ENCODE assay signal across 19 cellular contexts in genomic region chr7:74197449-74198108, GRCh38. TPM values are rescaled to one million over a fixed set of nuclear protein-coding genes. Genes with fewer than 3 reads are reported as not detected.
DNase-seq lines count a peak whose midpoint lies in the region; ATAC-seq and TF ChIP-seq lines count a peak whose summit lies in the region.
"Had no signal": no experiment of that assay in that cellular context is flagged by ENCODE, and none has a peak within 500 bp of the region (broad histone marks: within the 10 kb centered on the region; RNA-seq: fewer than 3 reads in every experiment).

No MANE protein-coding gene starts in this region.

- H3K4me3 Mint-ChIP-seq in stimulated activated naive CD8-positive, alpha-beta T cell treated with anti-CD3 and anti-CD28 coated beads, Interleukin-15, Interleukin-2, amounts not matched to agents 100 ng/mL and 50 ng/mL, for 24 hours = no peak overlapping the region
- H3K4me3 Mint-ChIP-seq in T-helper 17 cell = peak overlapping the region; percentile 58
- H3K4me3 Mint-ChIP-seq: activated B cell treated with CpG ODN at 0.5 μM for 24 hours, neural progenitor cell had no signal

- H3F3A ChIP-seq in smooth muscle cell (ENCODE audit: low read depth) = peaks cover 12% of the 10 kb centered on the region

- no peak for ATAC-seq in stimulated activated naive CD8-positive, alpha-beta T cell treated with anti-CD3 and anti-CD28 coated beads, Interleukin-15, Interleukin-2, amounts not matched to agents 100 U/mL and 50 U/mL, for 24 hours
- ATAC-seq in T-helper 17 cell (peak; percentile 12), HG02678 (IDR thresholded peaks at IDR 0.05; ENCODE audit: unreplicated experiment) (no peak)

- no peaks in the 10 kb centered on the region for H3K27me3 ChIP-seq in smooth muscle cell (ENCODE audit: low read depth)
- H3K27me3 ChIP-seq: ascending aorta, neural progenitor cell had no signal

- WGBS in mesodermal cell (ENCODE audit: insufficient coverage in 2 of 2), 2 experiments = 98 to 100% methylated on average over 1 to 7 of the region's 9 CpGs
- WGBS in smooth muscle cell (ENCODE audit: low lambda C conversion rate) = over 99% methylated on average over 9 of the region's 9 CpGs

- H3K4me1 Mint-ChIP-seq in stimulated activated naive CD8-positive, alpha-beta T cell treated with anti-CD3 and anti-CD28 coated beads, Interleukin-15, Interleukin-2, amounts not matched to agents 100 ng/mL and 50 ng/mL, for 24 hours (ENCODE audit: low read depth) = peaks cover 22% of the 10 kb centered on the region
- peaks cover 6% of the 10 kb centered on the region for H3K4me1 Mint-ChIP-seq in T-helper 17 cell
- H3K4me1 Mint-ChIP-seq: activated B cell treated with CpG ODN at 0.5 μM for 24 hours, neural progenitor cell had no signal

- peaks cover 46% of the 10 kb centered on the region for H3K36me3 Mint-ChIP-seq in stimulated activated naive CD8-positive, alpha-beta T cell treated with anti-CD3 and anti-CD28 coated beads, Interleukin-15, Interleukin-2, amounts not matched to agents 100 ng/mL and 50 ng/mL, for 24 hours (ENCODE audit: low read depth)
- H3K36me3 Mint-ChIP-seq in T-helper 17 cell (ENCODE audit: low read depth) = peaks cover 4% of the 10 kb centered on the region

- TF ChIP-seq CTCF in smooth muscle cell (IDR thresholded peaks at IDR 0.05; ENCODE audit: borderline replicate concordance, insufficient read depth, poor library complexity, severe bottlenecking) = no peak

- H3K79me2 ChIP-seq in smooth muscle cell (ENCODE audit: low read depth) = peaks cover 3% of the 10 kb centered on the region

- peak overlapping the region; percentile 45 for H3K27ac Mint-ChIP-seq in stimulated activated naive CD8-positive, alpha-beta T cell treated with anti-CD3 and anti-CD28 coated beads, Interleukin-15, Interleukin-2, amounts not matched to agents 100 ng/mL and 50 ng/mL, for 24 hours
- H3K27ac Mint-ChIP-seq in T-helper 17 cell = peak overlapping the region; percentile 78
- H3K27ac Mint-ChIP-seq: activated B cell treated with CpG ODN at 0.5 μM for 24 hours, neural progenitor cell had no signal

- H4K20me1 ChIP-seq in smooth muscle cell (ENCODE audit: low read depth) = peaks cover 59% of the 10 kb centered on the region

- peaks cover 5% of the 10 kb centered on the region for H3K4me1 ChIP-seq in mesodermal cell (ENCODE audit: control insufficient read depth, insufficient read depth, low read length, poor library complexity, severe bottlenecking)
- H3K4me1 ChIP-seq in smooth muscle cell (ENCODE audit: low read depth) = no peaks in the 10 kb centered on the region
- H3K4me1 ChIP-seq: ascending aorta, neural progenitor cell had no signal

- H3K9me3 Mint-ChIP-seq in stimulated activated naive CD8-positive, alpha-beta T cell treated with anti-CD3 and anti-CD28 coated beads, Interleukin-15, Interleukin-2, amounts not matched to agents 100 ng/mL and 50 ng/mL, for 24 hours = no peaks in the 10 kb centered on the region
- H3K9me3 Mint-ChIP-seq: activated B cell treated with CpG ODN at 0.5 μM for 24 hours, neural progenitor cell had no signal

- H2AFZ ChIP-seq in smooth muscle cell (ENCODE audit: low read depth) = no peak overlapping the region
- H2AFZ ChIP-seq: neural progenitor cell had no signal

- no peaks in the 10 kb centered on the region for H3K9me3 ChIP-seq in T-helper 17 cell (ENCODE audit: control insufficient read depth, low read length, poor library complexity, severe bottlenecking)
- H3K9me3 ChIP-seq in mesodermal cell (ENCODE audit: control insufficient read depth, low read length) = no peaks in the 10 kb centered on the region
- H3K9me3 ChIP-seq in smooth muscle cell (replicated peaks; ENCODE audit: low read depth) = no peaks in the 10 kb centered on the region
- H3K9me3 ChIP-seq: ascending aorta had no signal

- no peak overlapping the region for H3K4me2 ChIP-seq in smooth muscle cell
- H3K4me2 ChIP-seq: neural progenitor cell had no signal

- H3K27me3 Mint-ChIP-seq in stimulated activated naive CD8-positive, alpha-beta T cell treated with anti-CD3 and anti-CD28 coated beads, Interleukin-15, Interleukin-2, amounts not matched to agents 100 ng/mL and 50 ng/mL, for 24 hours = no peaks in the 10 kb centered on the region
- H3K27me3 Mint-ChIP-seq in T-helper 17 cell = no peaks in the 10 kb centered on the region
- H3K27me3 Mint-ChIP-seq: activated B cell treated with CpG ODN at 0.5 μM for 24 hours had no signal

- DNase-seq in stimulated activated naive CD8-positive, alpha-beta T cell treated with anti-CD3 and anti-CD28 coated beads, Interleukin-15, Interleukin-2, amounts not matched to agents 100 U/mL and 50 U/mL, for 24 hours = no peak
- DNase-seq in T-helper 17 cell = no peak
- no peak for DNase-seq in NCI-H2029 treated with DMSO at 0.1 percent for 48 hours (lab: John Stamatoyannopoulos, UW)
- no peak for DNase-seq in smooth muscle cell (lab: John Stamatoyannopoulos, UW; ENCODE audit: unreplicated experiment)
- DNase-seq in activated naive CD4-positive, alpha-beta T cell (lab: John Stamatoyannopoulos, UW) = no peak
- DNase-seq: activated B cell treated with CpG ODN at 0.5 μM for 24 hours; foreskin fibroblast; hippocampal formation; NCI-H1092 treated with DMSO at 0.1 percent for 48 hours; NCI-H2107; NCI-H526; SHP77; stimulated activated naive CD4-positive, alpha-beta T cell; T-helper 2 cell had no signal

- H3K9ac ChIP-seq in smooth muscle cell (ENCODE audit: low read depth) = no peak overlapping the region
- H3K9ac ChIP-seq: neural progenitor cell had no signal

- peaks cover 42% of the 10 kb centered on the region for H3K36me3 ChIP-seq in mesodermal cell (ENCODE audit: control insufficient read depth, insufficient read depth, low read length)
- H3K36me3 ChIP-seq in smooth muscle cell (ENCODE audit: low read depth) = peaks cover 15% of the 10 kb centered on the region

- H3K4me3 ChIP-seq in mesodermal cell (ENCODE audit: extremely low read depth, insufficient read depth, low read length, poor library complexity, severe bottlenecking) (no peak overlapping the region), smooth muscle cell (no peak overlapping the region)
- H3K4me3 ChIP-seq: ascending aorta, neural progenitor cell had no signal

- peak overlapping the region; percentile 13 for H3K27ac ChIP-seq in mesodermal cell (ENCODE audit: low read depth, low read length, severe bottlenecking)
- no peak overlapping the region for H3K27ac ChIP-seq in smooth muscle cell (ENCODE audit: low read depth)
- H3K27ac ChIP-seq: ascending aorta, neural progenitor cell had no signal

RNA-seq across cellular contexts. Expression of gene LAT2, which starts 12.2 kb away (rescaled TPM):
- total RNA-seq in T-helper 17 cell (1 to 10 TPM; 2.2 to 8.6 TPM), smooth muscle cell (0.54 TPM in 1 of 2 replicates, not detected in the other)
- polyA plus RNA-seq in mesodermal cell (2013, experiment 1 of 2) = 0.37 TPM
- 0.15 TPM for polyA plus RNA-seq in mesodermal cell (2013, experiment 2 of 2)
- polyA plus RNA-seq in smooth muscle cell = 0.39 TPM in 1 of 2 replicates, not detected in the other

RNA-seq across cellular contexts. Expression of gene EIF4H, which starts 23.4 kb away (rescaled TPM):
- total RNA-seq in T-helper 17 cell (100 to 1,000 TPM; 242 to 255 TPM), smooth muscle cell (168 and 198 TPM in 2 replicates)
- 303 TPM for polyA plus RNA-seq in mesodermal cell (2013, experiment 1 of 2)
- polyA plus RNA-seq in mesodermal cell (2013, experiment 2 of 2) = 289 TPM
- polyA plus RNA-seq in smooth muscle cell = 222 and 241 TPM in 2 replicates

RNA-seq across cellular contexts. Expression of gene RFC2, which starts 56.6 kb away (rescaled TPM):
- total RNA-seq in T-helper 17 cell = 10 to 100 TPM in 1 of 2 donors, 1 to 10 TPM in 1; 9.5 to 12.4 TPM
- 39.2 TPM for polyA plus RNA-seq in mesodermal cell (2013, experiment 1 of 2)
- 36.9 TPM for polyA plus RNA-seq in mesodermal cell (2013, experiment 2 of 2)
- 12.9 and 29.4 TPM in 2 replicates for total RNA-seq in smooth muscle cell
- polyA plus RNA-seq in smooth muscle cell = 20.5 and 28.9 TPM in 2 replicates
